In the genomic region with DNA sequence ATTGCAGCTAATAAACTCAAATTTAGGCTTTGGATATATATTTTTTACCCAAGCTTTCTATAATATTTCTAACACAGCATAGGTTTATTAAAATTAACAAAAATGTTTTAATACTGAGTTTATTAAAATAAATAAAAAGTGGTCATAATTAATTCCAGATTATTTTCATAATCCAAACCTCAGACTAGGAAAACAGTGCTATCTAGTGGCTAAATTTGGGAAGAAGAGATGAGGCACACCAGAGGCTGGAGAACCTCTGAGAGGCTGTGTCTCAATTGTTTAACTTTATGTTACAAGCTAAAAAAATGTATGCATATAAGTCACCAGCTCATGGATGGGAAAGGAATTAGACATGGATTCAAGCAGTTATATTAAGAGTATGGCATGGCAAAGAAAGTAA, we compare ENCODE assay signal across 9 cellular contexts.
DNase-seq lines count a peak whose midpoint lies in the region; ATAC-seq, FAIRE-seq and TF ChIP-seq lines count a peak whose summit lies in the region.
"Had no signal": no experiment of that assay in that cellular context is flagged by ENCODE, and none has a peak within 500 bp of the region (broad histone marks: within the 10 kb centered on the region; RNA-seq: fewer than 3 reads in every experiment).

No MANE protein-coding gene starts in this region.

- peak; percentile 39 for TF ChIP-seq CTCF in GM13976 (IDR thresholded peaks at IDR 0.05; ENCODE audit: borderline replicate concordance, control extremely low read depth, extremely low read depth, insufficient read depth, missing control alignments)
- peak; percentile 52 for TF ChIP-seq CTCF in RWPE1 (conservative IDR thresholded peaks at IDR 0.05; ENCODE audit: low read depth)
- TF ChIP-seq CTCF in fibroblast of the aortic adventitia (IDR thresholded peaks at IDR 0.05; ENCODE audit: insufficient read depth, low read length): peak; percentile 79
- no peak for TF ChIP-seq CTCF in Calu3 (IDR thresholded peaks at IDR 0.05; ENCODE audit: unreplicated experiment)

- H3K27me3 Mint-ChIP-seq in Calu3 (ENCODE audit: unreplicated experiment): no peaks in the 10 kb centered on the region

- no peak overlapping the region for H3K27ac ChIP-seq in RWPE1

- H3K36me3 Mint-ChIP-seq in Calu3 (ENCODE audit: insufficient read depth, unreplicated experiment): no peaks in the 10 kb centered on the region

- no peak for ATAC-seq in HG03045 (IDR thresholded peaks at IDR 0.05; ENCODE audit: unreplicated experiment)
- ATAC-seq in HG02981 (IDR thresholded peaks at IDR 0.05; ENCODE audit: unreplicated experiment): no peak

- POLR2A ChIA-PET in RWPE1 (lab: Yijun Ruan, JAX; ENCODE audit: low non-redundant PET): no interaction called here

- in situ Hi-C loops in GM13976 (cut with MboI; ENCODE audit: low sequenced_read_pairs, unreplicated experiment): no loop called here

- intact Hi-C loops in Calu3 (cut with micrococcal nuclease; ENCODE audit: unreplicated experiment): loop anchor here (2.0 to 5.0 kb wide), 2 partner anchors 89 to 380 kb away; no protein-coding TSS in a partner anchor

- no peaks in the 10 kb centered on the region for H3K4me1 Mint-ChIP-seq in Calu3 (ENCODE audit: low read depth, unreplicated experiment)

- CTCF ChIA-PET in RWPE1 (lab: Yijun Ruan, JAX): interaction anchor here (0.5 to 1.0 kb wide), 8 partner anchors 9 to 379 kb away, joined by 3 to 6 read pairs (median 3); no protein-coding TSS in a partner anchor
- CTCF ChIA-PET in Calu3 (lab: Charles Lee): no interaction called here

- peak; percentile 91 for FAIRE-seq in A204.1 (lab: Jason Lieb, UNC)
- FAIRE-seq: islet of Langerhans had no signal

- H3K4me3 ChIP-seq in fibroblast of the aortic adventitia (ENCODE audit: low read depth, low read length): no peak overlapping the region

- no peaks in the 10 kb centered on the region for H3K9me3 Mint-ChIP-seq in Calu3 (ENCODE audit: low read depth, unreplicated experiment)

- no peak for DNase-seq in GM13976 (ENCODE audit: low spot score)
- peak; percentile 8 for DNase-seq in RWPE1 (ENCODE audit: low spot score)
- DNase-seq in fibroblast of the aortic adventitia (ENCODE audit: low read depth): peak; percentile 66
- no peak for DNase-seq in Calu3
- DNase-seq in NCI-H1048 (lab: John Stamatoyannopoulos, UW): no peak

- H3K4me3 Mint-ChIP-seq in Calu3 (ENCODE audit: low read depth, unreplicated experiment): no peak overlapping the region

- H3K27ac Mint-ChIP-seq in Calu3 (ENCODE audit: unreplicated experiment): no peak overlapping the region

- no TSS peak for BruUV-seq in Calu3 (replicated peaks; lab: Mats Ljungman, UMichigan)

Comparison
In these comparisons a context has a peak if more than half of its experiments do, and no peak if none do; other contexts are left out.
1. DNase-seq: peak in RWPE1 (single experiment) and fibroblast of the aortic adventitia (single experiment); none in GM13976 (single experiment), Calu3 (single experiment) and NCI-H1048 (single experiment).